Comparison of ENCODE assay signal across 22 cellular contexts in genomic region chr16:88715312-88716190, GRCh38. TPM values are rescaled to one million over a fixed set of nuclear protein-coding genes. Genes with fewer than 3 reads are reported as not detected.
DNase-seq lines count a peak whose midpoint lies in the region; ATAC-seq, FAIRE-seq and TF ChIP-seq lines count a peak whose summit lies in the region.
"Had no signal": no experiment of that assay in that cellular context is flagged by ENCODE, and none has a peak within 500 bp of the region (broad histone marks: within the 10 kb centered on the region; RNA-seq: fewer than 3 reads in every experiment).

No MANE protein-coding gene starts in this region.

- peaks cover 4% of the 10 kb centered on the region for H3K4me1 Mint-ChIP-seq in activated naive CD8-positive, alpha-beta T cell treated with anti-CD3 and anti-CD28 coated beads, Interleukin-2, amount 50 U/mL, for 24 hours
- H3K4me1 Mint-ChIP-seq: B cell, IgD-negative memory B cell had no signal

- H3K79me2 ChIP-seq in HepG2 (ENCODE audit: insufficient read depth, low read length) (peaks cover 4% of the 10 kb centered on the region), K562 (ENCODE audit: control insufficient read depth, insufficient read depth, low read length) (peaks cover 10% of the 10 kb centered on the region)

- DNase-seq in HepG2 (ENCODE audit: low spot score) (no peak), right lobe of liver (no peak), K562 (ENCODE audit: extremely low read depth in 1 of 4, low spot score in 3 of 4) (peak in 1 of 4 experiments; percentile 28), fibroblast of mammary gland (ENCODE audit: low read depth) (peak; percentile 14)
- DNase-seq in activated naive CD8-positive, alpha-beta T cell treated with anti-CD3 and anti-CD28 coated beads, Interleukin-2, amount 50 U/mL, for 24 hours = no peak
- DNase-seq: C1 segment of cervical spinal cord; CD4-positive, CD25-positive, alpha-beta regulatory T cell; CD8-positive, alpha-beta memory T cell; COR-L47; DMS 273 treated with DMSO at 0.1 percent for 48 hours; DMS53; DND-41; EL; GOT3; H7; HFFc6 had no signal

- FAIRE-seq in HepG2 (lab: Jason Lieb, UNC) = no peak
- FAIRE-seq in K562 (lab: Jason Lieb, UNC) = no peak
- FAIRE-seq: GM12891, HTR-8/SVneo had no signal

- H3K4me3 ChIP-seq in HepG2 (replicated peaks in 1 of 3; ENCODE audit: insufficient read depth in 1 of 3, low read depth in 2 of 3, low read length in 3 of 3) = no peak overlapping the region
- no peak overlapping the region for H3K4me3 ChIP-seq in right lobe of liver
- H3K4me3 ChIP-seq in K562 = no peak overlapping the region
- no peak overlapping the region for H3K4me3 ChIP-seq in fibroblast of mammary gland (ENCODE audit: control insufficient read depth, low read depth, low read length)

- CTCF ChIA-PET in HepG2 (lab: Yijun Ruan, JAX; ENCODE audit: low intra/inter-chr PET ratio, low total read pairs) (no interaction called here), K562 (lab: Yijun Ruan, JAX; ENCODE audit: low intra/inter-chr PET ratio) (no interaction called here)

- H3K27ac ChIP-seq in HepG2 (ENCODE audit: extremely low read length, insufficient read depth, low read length) (no peak overlapping the region), right lobe of liver (no peak overlapping the region), K562 (ENCODE audit: extremely low read depth, low read depth, low read length) (no peak overlapping the region)

- no peaks in the 10 kb centered on the region for H4K20me1 ChIP-seq in HepG2 (ENCODE audit: insufficient read depth, low read length)
- H4K20me1 ChIP-seq in K562 (replicated peaks; ENCODE audit: control insufficient read depth, insufficient read depth, low read length) = peaks cover 17% of the 10 kb centered on the region; the same call in 1 of the 2 replicates

- no peak overlapping the region for H3K27ac Mint-ChIP-seq in activated naive CD8-positive, alpha-beta T cell treated with anti-CD3 and anti-CD28 coated beads, Interleukin-2, amount 50 U/mL, for 24 hours
- H3K27ac Mint-ChIP-seq: B cell; CD4-positive, CD25-positive, alpha-beta regulatory T cell; HFFc6; IgD-negative memory B cell had no signal

- H3K4me3 Mint-ChIP-seq in activated naive CD8-positive, alpha-beta T cell treated with anti-CD3 and anti-CD28 coated beads, Interleukin-2, amount 50 U/mL, for 24 hours = no peak overlapping the region
- H3K4me3 Mint-ChIP-seq: B cell; CD4-positive, CD25-positive, alpha-beta regulatory T cell; CD8-positive, alpha-beta memory T cell; HFFc6; IgD-negative memory B cell had no signal

- no peak overlapping the region for H3K4me2 ChIP-seq in HepG2 (ENCODE audit: low read depth, low read length)
- H3K4me2 ChIP-seq in K562 (ENCODE audit: insufficient read depth, low read length) = no peak overlapping the region

- no peak for TF ChIP-seq RAD21 in HepG2 (CRISPR knock-in tag; IDR thresholded peaks at IDR 0.05)
- no peak for TF ChIP-seq RAD21 in K562 (CRISPR knock-in tag; conservative IDR thresholded peaks at IDR 0.05 in 1 of 2, IDR thresholded peaks at IDR 0.05 in 1 of 2)

- H3K9me3 Mint-ChIP-seq in activated naive CD8-positive, alpha-beta T cell treated with anti-CD3 and anti-CD28 coated beads, Interleukin-2, amount 50 U/mL, for 24 hours = no peaks in the 10 kb centered on the region
- H3K9me3 Mint-ChIP-seq: CD4-positive, CD25-positive, alpha-beta regulatory T cell; CD8-positive, alpha-beta memory T cell; HFFc6; IgD-negative memory B cell had no signal

- H3K9me3 ChIP-seq in HepG2 (ENCODE audit: low read length) (no peaks in the 10 kb centered on the region), right lobe of liver (no peaks in the 10 kb centered on the region), K562 (replicated peaks; ENCODE audit: control insufficient read depth, insufficient read depth, low read depth, low read length) (0 out of 2 replicates have a peak, but pooled peaks cover 2% of the 10 kb centered on the region)

- TF ChIP-seq POLR2A in HepG2 (IDR thresholded peaks at IDR 0.05; ENCODE audit: insufficient read depth in 1 of 2, low read depth in 2 of 2, low read length in 2 of 2) (no peak), right lobe of liver (IDR thresholded peaks at IDR 0.05) (no peak), K562 (conservative IDR thresholded peaks at IDR 0.05) (no peak; the same call in 1 of the 2 replicates)

- H3K9ac ChIP-seq in HepG2 (ENCODE audit: insufficient read depth, low read depth, low read length) = no peak overlapping the region
- H3K9ac ChIP-seq in K562 (ENCODE audit: insufficient read depth in 1 of 2, low read depth in 2 of 2, low read length in 2 of 2) = no peak overlapping the region

- H3K27me3 ChIP-seq in HepG2 (ENCODE audit: control insufficient read depth in 1 of 2, insufficient read depth in 2 of 2, low read length in 2 of 2) = no peaks in the 10 kb centered on the region
- no peaks in the 10 kb centered on the region for H3K27me3 ChIP-seq in right lobe of liver
- no peaks in the 10 kb centered on the region; a peak in 1 of 5 replicates for H3K27me3 ChIP-seq in K562 (ENCODE audit: control insufficient read depth in 2 of 2, insufficient read depth in 2 of 2, low read length in 2 of 2)

- H3K9me1 ChIP-seq in K562 (ENCODE audit: control insufficient read depth, insufficient read depth, low read length) = peaks cover 3% of the 10 kb centered on the region

- intact Hi-C loops in HepG2 (cut with micrococcal nuclease; ENCODE audit: unreplicated experiment) (no loop called here), right lobe of liver (cut with DNase I) (no loop called here), K562 (cut with micrococcal nuclease) (no loop called here)

- H3K36me3 ChIP-seq in HepG2 (replicated peaks in 1 of 2; ENCODE audit: control insufficient read depth in 1 of 2, insufficient read depth in 2 of 2, low read length in 2 of 2) (peaks cover 44 to 66% of the 10 kb centered on the region in 2 experiments; a peak in 4 of 5 replicates), right lobe of liver (peaks cover 0 to 66% (median 24%) of the 10 kb centered on the region in 4 donors), K562 (ENCODE audit: control insufficient read depth, insufficient read depth, low read length) (peaks cover 94% of the 10 kb centered on the region)

- H3K27me3 Mint-ChIP-seq in activated naive CD8-positive, alpha-beta T cell treated with anti-CD3 and anti-CD28 coated beads, Interleukin-2, amount 50 U/mL, for 24 hours = no peaks in the 10 kb centered on the region
- H3K27me3 Mint-ChIP-seq: B cell; CD4-positive, CD25-positive, alpha-beta regulatory T cell; IgD-negative memory B cell had no signal

- POLR2A ChIA-PET in HepG2 (lab: Yijun Ruan, JAX) = interaction anchor here (0.6 to 1.0 kb wide), 2 partner anchors 8 to 28 kb away, joined by 3 to 4 read pairs; no protein-coding TSS in a partner anchor
- POLR2A ChIA-PET in K562 (lab: Yijun Ruan, JAX) = interaction anchor here (0.5 to 3.3 kb wide), 10 partner anchors 8 to 1234 kb away, joined by 3 to 12 read pairs (median 3); no protein-coding TSS in a partner anchor

- WGBS in HepG2 (ENCODE audit: low lambda C conversion rate) = 96% methylated on average over 53 of the region's 57 CpGs
- 77% methylated on average over 11 of the region's 57 CpGs for WGBS in right lobe of liver (ENCODE audit: insufficient coverage, low coverage, low lambda C conversion rate, missing lambda C conversion rate)
- 94% methylated on average over 50 of the region's 57 CpGs for WGBS in K562 (ENCODE audit: insufficient coverage, low coverage, missing lambda C conversion rate)

- BruUV-seq in HepG2 (replicated peaks; lab: Mats Ljungman, UMichigan) (no TSS peak), K562 (replicated peaks; lab: Mats Ljungman, UMichigan) (TSS peak; percentile 28)

- TF ChIP-seq EP300 in HepG2 (IDR thresholded peaks at IDR 0.05; ENCODE audit: low read depth in 2 of 2, low read length in 2 of 2) (no peak), HepG2 (CRISPR knock-in tag; IDR thresholded peaks at IDR 0.05; ENCODE audit: borderline replicate concordance) (no peak), K562 (IDR thresholded peaks at IDR 0.05; ENCODE audit: low read length) (no peak)

- in situ Hi-C loops in HepG2 (cut with HindIII; ENCODE audit: extremely low pct_ligation_motif_present, low pct_unique_long_range_greater_than_20kb) = no loop called here
- in situ Hi-C loops in K562 (cut with MboI) = no loop called here

- TF ChIP-seq CTCF in HepG2 (CRISPR knock-in tag; IDR thresholded peaks at IDR 0.05) (no peak), right lobe of liver (IDR thresholded peaks at IDR 0.05) (no peak), K562 (IDR thresholded peaks at IDR 0.05 in 2 of 3, conservative IDR thresholded peaks at IDR 0.05 in 1 of 3; ENCODE audit: insufficient read depth in 2 of 3, low read depth in 1 of 3, low read length in 3 of 3) (0 out of 6 replicates have a peak, but pooled peaks of 1 of the 3 experiments have one; percentile 10), fibroblast of mammary gland (conservative IDR thresholded peaks at IDR 0.05; ENCODE audit: control insufficient read depth, insufficient read depth, low read depth, low read length) (no peak)

- peaks cover 13% of the 10 kb centered on the region for H3K36me3 Mint-ChIP-seq in activated naive CD8-positive, alpha-beta T cell treated with anti-CD3 and anti-CD28 coated beads, Interleukin-2, amount 50 U/mL, for 24 hours (ENCODE audit: low read depth)
- H3K36me3 Mint-ChIP-seq: IgD-negative memory B cell had no signal

- H3K4me1 ChIP-seq in HepG2 (ENCODE audit: insufficient read depth, low read length) (peaks cover 10% of the 10 kb centered on the region), right lobe of liver (no peaks in the 10 kb centered on the region), K562 (replicated peaks in 1 of 2; ENCODE audit: control insufficient read depth in 2 of 2, insufficient read depth in 2 of 2, low read length in 2 of 2) (peaks cover 0 to 65% of the 10 kb centered on the region in 2 experiments; a peak in 1 of 5 replicates)

- no peak for ATAC-seq in HepG2
- no peak for ATAC-seq in right lobe of liver
- ATAC-seq in K562 = no peak
- ATAC-seq in GM21717 (IDR thresholded peaks at IDR 0.05; ENCODE audit: unreplicated experiment) = no peak
- ATAC-seq in activated naive CD8-positive, alpha-beta T cell treated with anti-CD3 and anti-CD28 coated beads, Interleukin-2, amount 50 U/mL, for 24 hours = no peak

- H2AFZ ChIP-seq in HepG2 (ENCODE audit: low read length) = no peak overlapping the region
- no peak overlapping the region for H2AFZ ChIP-seq in K562 (ENCODE audit: low read depth, low read length)

RNA-seq across cellular contexts. Expression of gene CTU2, which starts 9.2 kb away (rescaled TPM):
- total RNA-seq in HepG2 (2016; rRNA removed; fragmentation: Illumina TruSeq; extraction: Trizol) = 21.9 TPM in 2 replicates
- total RNA-seq in HepG2 (2016; cell fraction: cytosol; rRNA removed; fragmentation: Illumina TruSeq; extraction: Trizol; ENCODE audit: low read depth) = 11.4 and 12.8 TPM in 2 replicates
- total RNA-seq in HepG2 (2016; cell fraction: insoluble cytoplasmic fraction; rRNA removed; fragmentation: Illumina TruSeq; extraction: Trizol) = 16.8 and 22.4 TPM in 2 replicates
- total RNA-seq in HepG2 (2016; cell fraction: membrane; rRNA removed; fragmentation: Illumina TruSeq; extraction: Trizol) = 13.8 and 15.9 TPM in 2 replicates
- total RNA-seq in HepG2 (2016; cell fraction: nucleus; rRNA removed; fragmentation: Illumina TruSeq; extraction: Trizol) = 16.7 and 17.2 TPM in 2 replicates
- 13.3 and 18.5 TPM in 2 replicates for polyA plus RNA-seq in HepG2 (2011; rRNA removed)
- 11.8 and 19.4 TPM in 2 replicates for polyA plus RNA-seq in HepG2 (2011; cell fraction: cytosol; rRNA removed)
- polyA plus RNA-seq in HepG2 (2011; cell fraction: nucleus; rRNA removed) = 63.3 and 73.6 TPM in 2 replicates
- 11.6 and 15.1 TPM in 2 replicates for polyA plus RNA-seq in HepG2 (2012)
- 12.4 and 16.5 TPM in 2 replicates for polyA plus RNA-seq in HepG2 (2016; cell fraction: cytosol; fragmentation: Illumina TruSeq; extraction: Trizol; ENCODE audit: low read depth)
- 20.9 and 22.4 TPM in 2 replicates for polyA plus RNA-seq in HepG2 (2016; cell fraction: insoluble cytoplasmic fraction; fragmentation: Illumina TruSeq; extraction: Trizol; ENCODE audit: low read depth)
- 13.3 and 14.9 TPM in 2 replicates for polyA plus RNA-seq in HepG2 (2016; cell fraction: membrane; fragmentation: Illumina TruSeq; extraction: Trizol; ENCODE audit: low read depth)
- 39.4 and 44.9 TPM in 2 replicates for polyA plus RNA-seq in HepG2 (2016; cell fraction: nucleus; fragmentation: Illumina TruSeq; extraction: Trizol; ENCODE audit: insufficient read depth, low read depth)
- 23.1 and 25.7 TPM in 2 replicates for polyA minus RNA-seq in HepG2 (2011; rRNA and poly(A)+ RNA removed; ENCODE audit: low replicate concordance)
- polyA minus RNA-seq in HepG2 (2011; cell fraction: cytosol; rRNA and poly(A)+ RNA removed) = 15.2 and 18.6 TPM in 2 replicates
- 19.3 and 20.7 TPM in 2 replicates for polyA minus RNA-seq in HepG2 (2011; cell fraction: nucleus; rRNA and poly(A)+ RNA removed)
- 1 to 10 TPM; 5.0 to 9.5 (median 8.2) TPM for total RNA-seq in right lobe of liver
- 45.3 and 159 TPM in 2 replicates for total RNA-seq in K562 (2011; cell fraction: chromatin; rRNA removed; ENCODE audit: low replicate concordance)
- total RNA-seq in K562 (2011; cell fraction: nucleolus; rRNA removed) = 114 and 148 TPM in 2 replicates
- 48.7 and 66.7 TPM in 2 replicates for total RNA-seq in K562 (2011; cell fraction: nucleoplasm; rRNA removed)
- 55.4 and 68.9 TPM in 2 replicates for total RNA-seq in K562 (2014; rRNA removed)
- total RNA-seq in K562 (2014; rRNA removed; fragmentation: Illumina TruSeq; extraction: Trizol) = 7.2 and 11.9 TPM in 2 replicates
- total RNA-seq in K562 (2015; rRNA removed; fragmentation: Illumina TruSeq; extraction: Trizol) = 41.1 and 49.2 TPM in 2 replicates
- total RNA-seq in K562 (2021) = 105 and 106 TPM in 2 replicates
- polyA plus RNA-seq in K562 (2011; rRNA removed) = 23.2 and 30.1 TPM in 2 replicates
- polyA plus RNA-seq in K562 (2011; cell fraction: cytosol; rRNA removed) = 40.2 and 96.8 TPM in 2 replicates
- 102 and 136 TPM in 2 replicates for polyA plus RNA-seq in K562 (2011; cell fraction: nucleus; rRNA removed)
- 34.1 and 51.7 TPM in 2 replicates for polyA plus RNA-seq in K562 (2012)
- 17.7 and 46.9 TPM in 2 replicates for polyA plus RNA-seq in K562 (2014; fragmentation: Illumina TruSeq; extraction: Trizol)
- 1 to 10 TPM; 1.3 to 3.0 TPM for polyA plus RNA-seq in K562 (2014; fragmentation: Nextera tagmentation; extraction: Ambion mirVana)
- 63.4 and 76.6 TPM in 2 replicates for polyA plus RNA-seq in K562 (2014; rRNA removed)
- 9.4 and 14.4 TPM in 2 replicates for polyA minus RNA-seq in K562 (2011; rRNA and poly(A)+ RNA removed)
- polyA minus RNA-seq in K562 (2011; cell fraction: cytosol; rRNA and poly(A)+ RNA removed) = 48.0 and 51.1 TPM in 2 replicates
- 40.7 and 44.1 TPM in 2 replicates for polyA minus RNA-seq in K562 (2011; cell fraction: nucleus; rRNA and poly(A)+ RNA removed)

RNA-seq across cellular contexts. Expression of gene RNF166, which starts 9.3 kb away (rescaled TPM):
- total RNA-seq in HepG2 (2016; rRNA removed; fragmentation: Illumina TruSeq; extraction: Trizol) (15.1 and 23.0 TPM in 2 replicates), right lobe of liver (10 to 100 TPM in 2 of 6 experiments, 1 to 10 TPM in 4; 8.1 to 12.8 (median 10.0) TPM), K562 (2014; rRNA removed) (46.9 and 61.6 TPM in 2 replicates), K562 (2014; rRNA removed; fragmentation: Illumina TruSeq; extraction: Trizol) (6.1 and 7.3 TPM in 2 replicates), K562 (2015; rRNA removed; fragmentation: Illumina TruSeq; extraction: Trizol) (19.5 and 22.3 TPM in 2 replicates), K562 (2021) (60.3 and 61.2 TPM in 2 replicates)
- 36.0 and 37.2 TPM in 2 replicates for total RNA-seq in HepG2 (2016; cell fraction: cytosol; rRNA removed; fragmentation: Illumina TruSeq; extraction: Trizol; ENCODE audit: low read depth)
- total RNA-seq in HepG2 (2016; cell fraction: insoluble cytoplasmic fraction; rRNA removed; fragmentation: Illumina TruSeq; extraction: Trizol) = 17.3 and 23.3 TPM in 2 replicates
- total RNA-seq in HepG2 (2016; cell fraction: membrane; rRNA removed; fragmentation: Illumina TruSeq; extraction: Trizol) = 41.6 and 45.9 TPM in 2 replicates
- total RNA-seq in HepG2 (2016; cell fraction: nucleus; rRNA removed; fragmentation: Illumina TruSeq; extraction: Trizol) = 14.0 and 14.1 TPM in 2 replicates
- polyA plus RNA-seq in HepG2 (2011; rRNA removed) (21.4 and 26.2 TPM in 2 replicates), K562 (2011; rRNA removed) (26.5 and 37.4 TPM in 2 replicates), K562 (2014; fragmentation: Illumina TruSeq; extraction: Trizol) (12.7 and 27.9 TPM in 2 replicates), K562 (2014; fragmentation: Nextera tagmentation; extraction: Ambion mirVana) (under 1 TPM; 0.56 to 0.96 TPM), K562 (2014; rRNA removed) (59.4 and 65.6 TPM in 2 replicates)
- polyA plus RNA-seq in HepG2 (2011; cell fraction: cytosol; rRNA removed) = 14.8 and 24.4 TPM in 2 replicates
- polyA plus RNA-seq in HepG2 (2011; cell fraction: nucleus; rRNA removed) = 83.8 and 91.3 TPM in 2 replicates
- polyA plus RNA-seq in HepG2 (2012) = 12.2 and 16.1 TPM in 2 replicates
- polyA plus RNA-seq in HepG2 (2016; cell fraction: cytosol; fragmentation: Illumina TruSeq; extraction: Trizol; ENCODE audit: low read depth) = 22.9 and 25.4 TPM in 2 replicates
- polyA plus RNA-seq in HepG2 (2016; cell fraction: insoluble cytoplasmic fraction; fragmentation: Illumina TruSeq; extraction: Trizol; ENCODE audit: low read depth) = 19.2 and 20.2 TPM in 2 replicates
- polyA plus RNA-seq in HepG2 (2016; cell fraction: membrane; fragmentation: Illumina TruSeq; extraction: Trizol; ENCODE audit: low read depth) = 32.0 and 34.1 TPM in 2 replicates
- polyA plus RNA-seq in HepG2 (2016; cell fraction: nucleus; fragmentation: Illumina TruSeq; extraction: Trizol; ENCODE audit: insufficient read depth, low read depth) = 36.7 and 43.4 TPM in 2 replicates
- 11.5 and 25.6 TPM in 2 replicates for polyA minus RNA-seq in HepG2 (2011; rRNA and poly(A)+ RNA removed; ENCODE audit: low replicate concordance)
- polyA minus RNA-seq in HepG2 (2011; cell fraction: cytosol; rRNA and poly(A)+ RNA removed) = 12.9 and 17.8 TPM in 2 replicates
- polyA minus RNA-seq in HepG2 (2011; cell fraction: nucleus; rRNA and poly(A)+ RNA removed) = 14.2 and 18.7 TPM in 2 replicates
- 58.8 and 182 TPM in 2 replicates for total RNA-seq in K562 (2011; cell fraction: chromatin; rRNA removed; ENCODE audit: low replicate concordance)
- 89.5 and 92.7 TPM in 2 replicates for total RNA-seq in K562 (2011; cell fraction: nucleolus; rRNA removed)
- 60.1 and 64.4 TPM in 2 replicates for total RNA-seq in K562 (2011; cell fraction: nucleoplasm; rRNA removed)
- 37.8 and 90.9 TPM in 2 replicates for polyA plus RNA-seq in K562 (2011; cell fraction: cytosol; rRNA removed)
- 118 and 185 TPM in 2 replicates for polyA plus RNA-seq in K562 (2011; cell fraction: nucleus; rRNA removed)
- polyA plus RNA-seq in K562 (2012) = 23.8 and 39.8 TPM in 2 replicates
- 7.0 and 12.0 TPM in 2 replicates for polyA minus RNA-seq in K562 (2011; rRNA and poly(A)+ RNA removed)
- 41.2 and 44.5 TPM in 2 replicates for polyA minus RNA-seq in K562 (2011; cell fraction: cytosol; rRNA and poly(A)+ RNA removed)
- polyA minus RNA-seq in K562 (2011; cell fraction: nucleus; rRNA and poly(A)+ RNA removed) = 33.4 and 39.2 TPM in 2 replicates

RNA-seq across cellular contexts. Expression of gene SNAI3, which starts 29.2 kb away (rescaled TPM):
- total RNA-seq in HepG2 (2016; rRNA removed; fragmentation: Illumina TruSeq; extraction: Trizol) (0.09 and 0.18 TPM in 2 replicates), right lobe of liver (under 1 TPM; 0.15 to 0.98 (median 0.35) TPM), K562 (2014; rRNA removed) (2.7 and 4.1 TPM in 2 replicates), K562 (2014; rRNA removed; fragmentation: Illumina TruSeq; extraction: Trizol) (0.15 and 0.19 TPM in 2 replicates), K562 (2015; rRNA removed; fragmentation: Illumina TruSeq; extraction: Trizol) (0.72 and 0.87 TPM in 2 replicates), K562 (2021) (2.5 and 3.1 TPM in 2 replicates)
- not detected in 2 replicates for total RNA-seq in HepG2 (2016; cell fraction: cytosol; rRNA removed; fragmentation: Illumina TruSeq; extraction: Trizol; ENCODE audit: low read depth)
- total RNA-seq in HepG2 (2016; cell fraction: insoluble cytoplasmic fraction; rRNA removed; fragmentation: Illumina TruSeq; extraction: Trizol) = 0.13 and 0.17 TPM in 2 replicates
- 0.12 TPM in 1 of 2 replicates, not detected in the other for total RNA-seq in HepG2 (2016; cell fraction: membrane; rRNA removed; fragmentation: Illumina TruSeq; extraction: Trizol)
- not detected in 2 replicates for total RNA-seq in HepG2 (2016; cell fraction: nucleus; rRNA removed; fragmentation: Illumina TruSeq; extraction: Trizol)
- polyA plus RNA-seq in HepG2 (2011; rRNA removed) (0.18 and 0.40 TPM in 2 replicates), K562 (2011; rRNA removed) (0.88 and 3.0 TPM in 2 replicates), K562 (2014; fragmentation: Illumina TruSeq; extraction: Trizol) (0.70 and 1.9 TPM in 2 replicates), K562 (2014; fragmentation: Nextera tagmentation; extraction: Ambion mirVana) (under 1 TPM in 1 of 2 experiments, not detected in 1; 0.04 TPM), K562 (2014; rRNA removed) (1.5 and 2.1 TPM in 2 replicates)
- 0.18 and 0.44 TPM in 2 replicates for polyA plus RNA-seq in HepG2 (2011; cell fraction: cytosol; rRNA removed)
- polyA plus RNA-seq in HepG2 (2011; cell fraction: nucleus; rRNA removed) = 0.35 and 0.64 TPM in 2 replicates
- polyA plus RNA-seq in HepG2 (2012) = 0.40 and 0.47 TPM in 2 replicates
- polyA plus RNA-seq in HepG2 (2016; cell fraction: cytosol; fragmentation: Illumina TruSeq; extraction: Trizol; ENCODE audit: low read depth) = 0.08 TPM in 1 of 2 replicates, not detected in the other
- polyA plus RNA-seq in HepG2 (2016; cell fraction: insoluble cytoplasmic fraction; fragmentation: Illumina TruSeq; extraction: Trizol; ENCODE audit: low read depth) = 0.26 TPM in 1 of 2 replicates, not detected in the other
- polyA plus RNA-seq in HepG2 (2016; cell fraction: membrane; fragmentation: Illumina TruSeq; extraction: Trizol; ENCODE audit: low read depth) = 0.15 and 0.21 TPM in 2 replicates
- polyA plus RNA-seq in HepG2 (2016; cell fraction: nucleus; fragmentation: Illumina TruSeq; extraction: Trizol; ENCODE audit: insufficient read depth, low read depth) = 0.27 TPM in 1 of 2 replicates, not detected in the other
- polyA minus RNA-seq in HepG2 (2011; rRNA and poly(A)+ RNA removed; ENCODE audit: low replicate concordance) = 0.84 TPM in 1 of 2 replicates, not detected in the other
- not detected in 2 replicates for polyA minus RNA-seq in HepG2 (2011; cell fraction: cytosol; rRNA and poly(A)+ RNA removed)
- polyA minus RNA-seq in HepG2 (2011; cell fraction: nucleus; rRNA and poly(A)+ RNA removed) = not detected in 2 replicates
- 0.79 and 2.9 TPM in 2 replicates for total RNA-seq in K562 (2011; cell fraction: chromatin; rRNA removed; ENCODE audit: low replicate concordance)
- total RNA-seq in K562 (2011; cell fraction: nucleolus; rRNA removed) = 3.2 and 3.7 TPM in 2 replicates
- 0.95 and 1.1 TPM in 2 replicates for total RNA-seq in K562 (2011; cell fraction: nucleoplasm; rRNA removed)
- 3.2 and 5.5 TPM in 2 replicates for polyA plus RNA-seq in K562 (2011; cell fraction: cytosol; rRNA removed)
- polyA plus RNA-seq in K562 (2011; cell fraction: nucleus; rRNA removed) = 2.9 and 3.8 TPM in 2 replicates
- 0.95 and 1.2 TPM in 2 replicates for polyA plus RNA-seq in K562 (2012)
- 0.42 and 0.87 TPM in 2 replicates for polyA minus RNA-seq in K562 (2011; rRNA and poly(A)+ RNA removed)
- 1.9 and 3.5 TPM in 2 replicates for polyA minus RNA-seq in K562 (2011; cell fraction: cytosol; rRNA and poly(A)+ RNA removed)
- polyA minus RNA-seq in K562 (2011; cell fraction: nucleus; rRNA and poly(A)+ RNA removed) = 1.5 and 2.3 TPM in 2 replicates
- total RNA-seq: A172, HFFc6 had no signal

RNA-seq across cellular contexts. Expression of gene MVD, which starts 52.7 kb away (rescaled TPM):
- total RNA-seq in HepG2 (2016; rRNA removed; fragmentation: Illumina TruSeq; extraction: Trizol) (128 and 187 TPM in 2 replicates), right lobe of liver (10 to 100 TPM; 10.2 to 57.1 (median 15.2) TPM), K562 (2014; rRNA removed) (89.2 and 121 TPM in 2 replicates), K562 (2014; rRNA removed; fragmentation: Illumina TruSeq; extraction: Trizol) (17.6 and 26.6 TPM in 2 replicates), K562 (2015; rRNA removed; fragmentation: Illumina TruSeq; extraction: Trizol) (45.3 and 45.5 TPM in 2 replicates), K562 (2021) (126 and 141 TPM in 2 replicates)
- total RNA-seq in HepG2 (2016; cell fraction: cytosol; rRNA removed; fragmentation: Illumina TruSeq; extraction: Trizol; ENCODE audit: low read depth) = 86.8 and 92.1 TPM in 2 replicates
- total RNA-seq in HepG2 (2016; cell fraction: insoluble cytoplasmic fraction; rRNA removed; fragmentation: Illumina TruSeq; extraction: Trizol) = 110 and 194 TPM in 2 replicates
- 93.3 and 93.5 TPM in 2 replicates for total RNA-seq in HepG2 (2016; cell fraction: membrane; rRNA removed; fragmentation: Illumina TruSeq; extraction: Trizol)
- 150 and 173 TPM in 2 replicates for total RNA-seq in HepG2 (2016; cell fraction: nucleus; rRNA removed; fragmentation: Illumina TruSeq; extraction: Trizol)
- polyA plus RNA-seq in HepG2 (2011; rRNA removed) (28.1 and 68.9 TPM in 2 replicates), K562 (2011; rRNA removed) (53.9 and 168 TPM in 2 replicates), K562 (2014; fragmentation: Illumina TruSeq; extraction: Trizol) (32.9 and 65.4 TPM in 2 replicates), K562 (2014; fragmentation: Nextera tagmentation; extraction: Ambion mirVana) (10 to 100 TPM; 12.2 to 15.4 TPM), K562 (2014; rRNA removed) (65.6 and 82.5 TPM in 2 replicates)
- 33.1 and 34.9 TPM in 2 replicates for polyA plus RNA-seq in HepG2 (2011; cell fraction: cytosol; rRNA removed)
- polyA plus RNA-seq in HepG2 (2011; cell fraction: nucleus; rRNA removed) = 340 and 407 TPM in 2 replicates
- 81.3 and 104 TPM in 2 replicates for polyA plus RNA-seq in HepG2 (2012)
- 49.5 and 55.8 TPM in 2 replicates for polyA plus RNA-seq in HepG2 (2016; cell fraction: cytosol; fragmentation: Illumina TruSeq; extraction: Trizol; ENCODE audit: low read depth)
- 117 and 128 TPM in 2 replicates for polyA plus RNA-seq in HepG2 (2016; cell fraction: insoluble cytoplasmic fraction; fragmentation: Illumina TruSeq; extraction: Trizol; ENCODE audit: low read depth)
- polyA plus RNA-seq in HepG2 (2016; cell fraction: membrane; fragmentation: Illumina TruSeq; extraction: Trizol; ENCODE audit: low read depth) = 64.4 TPM in 2 replicates
- polyA plus RNA-seq in HepG2 (2016; cell fraction: nucleus; fragmentation: Illumina TruSeq; extraction: Trizol; ENCODE audit: insufficient read depth, low read depth) = 435 and 459 TPM in 2 replicates
- polyA minus RNA-seq in HepG2 (2011; rRNA and poly(A)+ RNA removed; ENCODE audit: low replicate concordance) = 8.9 and 43.8 TPM in 2 replicates
- polyA minus RNA-seq in HepG2 (2011; cell fraction: cytosol; rRNA and poly(A)+ RNA removed) = 24.2 and 37.5 TPM in 2 replicates
- 34.4 and 55.3 TPM in 2 replicates for polyA minus RNA-seq in HepG2 (2011; cell fraction: nucleus; rRNA and poly(A)+ RNA removed)
- total RNA-seq in K562 (2011; cell fraction: chromatin; rRNA removed; ENCODE audit: low replicate concordance) = 321 and 787 TPM in 2 replicates
- total RNA-seq in K562 (2011; cell fraction: nucleolus; rRNA removed) = 569 and 688 TPM in 2 replicates
- total RNA-seq in K562 (2011; cell fraction: nucleoplasm; rRNA removed) = 436 and 479 TPM in 2 replicates
- polyA plus RNA-seq in K562 (2011; cell fraction: cytosol; rRNA removed) = 114 and 126 TPM in 2 replicates
- polyA plus RNA-seq in K562 (2011; cell fraction: nucleus; rRNA removed) = 587 and 718 TPM in 2 replicates
- 111 and 112 TPM in 2 replicates for polyA plus RNA-seq in K562 (2012)
- polyA minus RNA-seq in K562 (2011; rRNA and poly(A)+ RNA removed) = 19.0 and 22.9 TPM in 2 replicates
- 57.7 and 136 TPM in 2 replicates for polyA minus RNA-seq in K562 (2011; cell fraction: cytosol; rRNA and poly(A)+ RNA removed)
- polyA minus RNA-seq in K562 (2011; cell fraction: nucleus; rRNA and poly(A)+ RNA removed) = 78.2 and 151 TPM in 2 replicates

Comparison
In these comparisons a context has a peak if more than half of its experiments do, and no peak if none do; other contexts are left out.
1. Of the 241 proteins assayed by ChIP-seq in both HepG2 and K562: peak only in HepG2: none; only in K562: FIP1L1, RBM22 and TFAP4; in both: POLR2G and ZBTB33; in neither: 234; mixed calls (peak in some experiments, not most) for 2.